Comparison of ENCODE assay signal across 1 cellular context in the genomic region with DNA sequence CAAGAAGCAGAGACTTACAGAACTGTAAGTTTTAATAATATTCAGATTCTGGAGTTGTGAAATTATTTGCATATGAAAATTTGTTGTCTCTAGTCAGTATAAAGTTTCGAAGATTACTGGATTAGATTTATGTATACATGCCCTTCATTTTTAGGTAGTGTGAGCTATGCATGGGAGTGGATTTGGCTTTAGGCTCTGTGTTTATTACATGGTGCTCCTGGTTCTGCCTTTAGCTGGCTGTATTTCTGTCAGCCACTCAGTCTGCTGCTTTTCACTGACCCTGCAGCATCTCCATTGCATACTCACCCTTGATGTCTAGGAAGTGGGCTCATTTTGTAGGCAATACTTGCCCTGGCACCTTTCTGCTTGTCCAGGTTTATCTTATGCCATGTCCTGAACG.
TF ChIP-seq lines count a peak whose summit lies in the region.

No MANE protein-coding gene starts in this region.

TF ChIP-seq in GM12878, 131 proteins besides CTCF, POLR2A, EP300 and RAD21 (continued from another document):
- TF ChIP-seq, protein P1, sequence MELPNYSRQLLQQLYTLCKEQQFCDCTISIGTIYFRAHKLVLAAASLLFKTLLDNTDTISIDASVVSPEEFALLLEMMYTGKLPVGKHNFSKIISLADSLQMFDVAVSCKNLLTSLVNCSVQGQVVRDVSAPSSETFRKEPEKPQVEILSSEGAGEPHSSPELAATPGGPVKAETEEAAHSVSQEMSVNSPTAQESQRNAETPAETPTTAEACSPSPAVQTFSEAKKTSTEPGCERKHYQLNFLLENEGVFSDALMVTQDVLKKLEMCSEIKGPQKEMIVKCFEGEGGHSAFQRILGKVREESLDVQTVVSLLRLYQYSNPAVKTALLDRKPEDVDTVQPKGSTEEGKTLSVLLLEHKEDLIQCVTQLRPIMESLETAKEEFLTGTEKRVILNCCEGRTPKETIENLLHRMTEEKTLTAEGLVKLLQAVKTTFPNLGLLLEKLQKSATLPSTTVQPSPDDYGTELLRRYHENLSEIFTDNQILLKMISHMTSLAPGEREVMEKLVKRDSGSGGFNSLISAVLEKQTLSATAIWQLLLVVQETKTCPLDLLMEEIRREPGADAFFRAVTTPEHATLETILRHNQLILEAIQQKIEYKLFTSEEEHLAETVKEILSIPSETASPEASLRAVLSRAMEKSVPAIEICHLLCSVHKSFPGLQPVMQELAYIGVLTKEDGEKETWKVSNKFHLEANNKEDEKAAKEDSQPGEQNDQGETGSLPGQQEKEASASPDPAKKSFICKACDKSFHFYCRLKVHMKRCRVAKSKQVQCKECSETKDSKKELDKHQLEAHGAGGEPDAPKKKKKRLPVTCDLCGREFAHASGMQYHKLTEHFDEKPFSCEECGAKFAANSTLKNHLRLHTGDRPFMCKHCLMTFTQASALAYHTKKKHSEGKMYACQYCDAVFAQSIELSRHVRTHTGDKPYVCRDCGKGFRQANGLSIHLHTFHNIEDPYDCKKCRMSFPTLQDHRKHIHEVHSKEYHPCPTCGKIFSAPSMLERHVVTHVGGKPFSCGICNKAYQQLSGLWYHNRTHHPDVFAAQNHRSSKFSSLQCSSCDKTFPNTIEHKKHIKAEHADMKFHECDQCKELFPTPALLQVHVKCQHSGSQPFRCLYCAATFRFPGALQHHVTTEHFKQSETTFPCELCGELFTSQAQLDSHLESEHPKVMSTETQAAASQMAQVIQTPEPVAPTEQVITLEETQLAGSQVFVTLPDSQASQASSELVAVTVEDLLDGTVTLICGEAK (IDR thresholded peaks at IDR 0.05; ENCODE audit: borderline replicate concordance) = no peak
- TF ChIP-seq, protein P2, sequence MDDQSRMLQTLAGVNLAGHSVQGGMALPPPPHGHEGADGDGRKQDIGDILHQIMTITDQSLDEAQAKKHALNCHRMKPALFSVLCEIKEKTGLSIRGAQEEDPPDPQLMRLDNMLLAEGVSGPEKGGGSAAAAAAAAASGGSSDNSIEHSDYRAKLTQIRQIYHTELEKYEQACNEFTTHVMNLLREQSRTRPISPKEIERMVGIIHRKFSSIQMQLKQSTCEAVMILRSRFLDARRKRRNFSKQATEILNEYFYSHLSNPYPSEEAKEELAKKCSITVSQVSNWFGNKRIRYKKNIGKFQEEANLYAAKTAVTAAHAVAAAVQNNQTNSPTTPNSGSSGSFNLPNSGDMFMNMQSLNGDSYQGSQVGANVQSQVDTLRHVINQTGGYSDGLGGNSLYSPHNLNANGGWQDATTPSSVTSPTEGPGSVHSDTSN (IDR thresholded peaks at IDR 0.05; ENCODE audit: insufficient replicate concordance, low read depth, low read length) = no peak
- TF ChIP-seq ZNF24 (IDR thresholded peaks at IDR 0.05) (no peak), EED (IDR thresholded peaks at IDR 0.05; ENCODE audit: low read depth) (no peak), RELA (IDR thresholded peaks at IDR 0.05; ENCODE audit: borderline replicate concordance, partially characterized antibody) (no peak), NR2F1 (conservative IDR thresholded peaks at IDR 0.05) (no peak), TBL1XR1 (IDR thresholded peaks at IDR 0.05; ENCODE audit: low read depth, low read length) (no peak), STAT1 (conservative IDR thresholded peaks at IDR 0.05) (no peak), CEBPB (IDR thresholded peaks at IDR 0.05; ENCODE audit: borderline replicate concordance in 1 of 2, low read depth in 2 of 2, low read length in 2 of 2) (no peak), FOXM1 (IDR thresholded peaks at IDR 0.05; ENCODE audit: low read depth, low read length) (no peak), TCF12 (IDR thresholded peaks at IDR 0.05; ENCODE audit: low read depth, low read length) (no peak), BACH1 (IDR thresholded peaks at IDR 0.05; ENCODE audit: borderline replicate concordance) (no peak)
- TF ChIP-seq, protein P3, sequence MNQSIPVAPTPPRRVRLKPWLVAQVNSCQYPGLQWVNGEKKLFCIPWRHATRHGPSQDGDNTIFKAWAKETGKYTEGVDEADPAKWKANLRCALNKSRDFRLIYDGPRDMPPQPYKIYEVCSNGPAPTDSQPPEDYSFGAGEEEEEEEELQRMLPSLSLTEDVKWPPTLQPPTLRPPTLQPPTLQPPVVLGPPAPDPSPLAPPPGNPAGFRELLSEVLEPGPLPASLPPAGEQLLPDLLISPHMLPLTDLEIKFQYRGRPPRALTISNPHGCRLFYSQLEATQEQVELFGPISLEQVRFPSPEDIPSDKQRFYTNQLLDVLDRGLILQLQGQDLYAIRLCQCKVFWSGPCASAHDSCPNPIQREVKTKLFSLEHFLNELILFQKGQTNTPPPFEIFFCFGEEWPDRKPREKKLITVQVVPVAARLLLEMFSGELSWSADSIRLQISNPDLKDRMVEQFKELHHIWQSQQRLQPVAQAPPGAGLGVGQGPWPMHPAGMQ (IDR thresholded peaks at IDR 0.05; ENCODE audit: borderline replicate concordance) = no peak
- TF ChIP-seq, protein P4, sequence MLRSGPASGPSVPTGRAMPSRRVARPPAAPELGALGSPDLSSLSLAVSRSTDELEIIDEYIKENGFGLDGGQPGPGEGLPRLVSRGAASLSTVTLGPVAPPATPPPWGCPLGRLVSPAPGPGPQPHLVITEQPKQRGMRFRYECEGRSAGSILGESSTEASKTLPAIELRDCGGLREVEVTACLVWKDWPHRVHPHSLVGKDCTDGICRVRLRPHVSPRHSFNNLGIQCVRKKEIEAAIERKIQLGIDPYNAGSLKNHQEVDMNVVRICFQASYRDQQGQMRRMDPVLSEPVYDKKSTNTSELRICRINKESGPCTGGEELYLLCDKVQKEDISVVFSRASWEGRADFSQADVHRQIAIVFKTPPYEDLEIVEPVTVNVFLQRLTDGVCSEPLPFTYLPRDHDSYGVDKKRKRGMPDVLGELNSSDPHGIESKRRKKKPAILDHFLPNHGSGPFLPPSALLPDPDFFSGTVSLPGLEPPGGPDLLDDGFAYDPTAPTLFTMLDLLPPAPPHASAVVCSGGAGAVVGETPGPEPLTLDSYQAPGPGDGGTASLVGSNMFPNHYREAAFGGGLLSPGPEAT (IDR thresholded peaks at IDR 0.05; ENCODE audit: low read depth) = no peak
